1 cellular context compared by ENCODE assay signal in the genomic region with DNA sequence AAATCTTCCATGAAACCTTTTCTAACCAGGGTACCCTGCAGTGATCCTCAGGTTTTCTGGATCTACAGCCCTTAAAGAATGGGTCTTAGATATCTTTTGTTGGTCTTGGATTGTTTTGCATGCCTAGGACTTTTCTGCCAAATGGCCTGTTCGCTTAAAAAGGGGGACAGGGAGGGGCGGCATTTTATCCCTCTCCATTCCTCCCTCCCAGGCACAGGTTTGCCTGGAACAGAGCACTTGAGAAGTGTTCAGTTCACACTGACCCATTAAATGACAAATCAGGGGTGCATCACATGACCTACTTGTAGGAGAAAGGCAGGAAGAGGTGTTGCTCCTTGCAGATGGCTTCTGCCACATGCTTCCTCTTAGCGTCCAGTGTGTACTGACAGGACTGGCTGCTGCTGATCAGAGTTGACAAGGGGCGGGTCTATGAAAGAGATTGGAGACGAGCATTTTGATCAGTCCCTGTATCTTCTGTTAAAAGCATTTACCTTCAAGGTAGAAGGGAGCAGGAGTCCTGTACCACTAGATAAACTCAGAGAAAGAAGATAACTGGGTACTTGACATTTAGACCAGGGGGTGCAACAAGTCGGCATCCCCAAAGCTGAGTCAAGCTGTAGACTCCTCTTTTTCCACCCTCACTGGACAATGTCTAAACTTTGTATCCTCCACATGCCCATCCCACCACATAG.
TF ChIP-seq lines count a peak whose summit lies in the region.

No MANE protein-coding gene starts in this region.

TF ChIP-seq in HepG2, 621 proteins besides CTCF, POLR2A, EP300 and RAD21 (continued from another document and continues in another):
- TF ChIP-seq MAFK (conservative IDR thresholded peaks at IDR 0.05 in 1 of 2, IDR thresholded peaks at IDR 0.05 in 1 of 2; ENCODE audit: low read length in 2 of 2) (no peak), HOXA5 (CRISPR knock-in tag; IDR thresholded peaks at IDR 0.05) (no peak), ZNF446 (CRISPR knock-in tag; IDR thresholded peaks at IDR 0.05) (no peak), ZFYVE20 (CRISPR knock-in tag; IDR thresholded peaks at IDR 0.05; ENCODE audit: borderline replicate concordance, low read depth) (no peak), ZNF780A (CRISPR knock-in tag; IDR thresholded peaks at IDR 0.05) (0 out of 2 replicates have a peak, but pooled peaks have one; percentile 3), GABPB1 (CRISPR knock-in tag; IDR thresholded peaks at IDR 0.05) (no peak), ZNF883 (CRISPR knock-in tag; IDR thresholded peaks at IDR 0.05; ENCODE audit: not compliant biosample characterization) (no peak), ZNF296 (CRISPR knock-in tag; conservative IDR thresholded peaks at IDR 0.05) (no peak), DNMT1 (CRISPR knock-in tag; IDR thresholded peaks at IDR 0.05) (no peak), MEF2D (CRISPR knock-in tag; IDR thresholded peaks at IDR 0.05) (no peak), MTF2 (CRISPR knock-in tag; IDR thresholded peaks at IDR 0.05; ENCODE audit: borderline replicate concordance) (no peak), ZFX (CRISPR knock-in tag; IDR thresholded peaks at IDR 0.05; ENCODE audit: low read depth) (peak; percentile 27), ZNF24 (IDR thresholded peaks at IDR 0.05) (no peak), HES4 (CRISPR knock-in tag; IDR thresholded peaks at IDR 0.05; ENCODE audit: borderline replicate concordance) (no peak), SAP130 (CRISPR knock-in tag; IDR thresholded peaks at IDR 0.05; ENCODE audit: low read depth) (0 out of 2 replicates have a peak, but pooled peaks have one; percentile 17), ZNF367 (CRISPR knock-in tag; IDR thresholded peaks at IDR 0.05; ENCODE audit: borderline replicate concordance) (no peak), SRSF4 (IDR thresholded peaks at IDR 0.05; ENCODE audit: low read depth, low read length, poor library complexity, severe bottlenecking) (no peak), HOXA3 (CRISPR knock-in tag; IDR thresholded peaks at IDR 0.05) (no peak), GZF1 (CRISPR knock-in tag; IDR thresholded peaks at IDR 0.05) (no peak), ZNF792 (CRISPR knock-in tag; IDR thresholded peaks at IDR 0.05) (no peak), ISL2 (CRISPR knock-in tag; IDR thresholded peaks at IDR 0.05) (no peak), ZNF83 (CRISPR knock-in tag; IDR thresholded peaks at IDR 0.05; ENCODE audit: borderline replicate concordance) (no peak), PHF20 (CRISPR knock-in tag; IDR thresholded peaks at IDR 0.05) (no peak), ZBTB20 (CRISPR knock-in tag; IDR thresholded peaks at IDR 0.05; ENCODE audit: borderline replicate concordance, low read depth) (no peak), ZNF251 (CRISPR knock-in tag; IDR thresholded peaks at IDR 0.05) (no peak), IKZF1 (IDR thresholded peaks at IDR 0.05) (no peak), TBX3 (IDR thresholded peaks at IDR 0.05; ENCODE audit: borderline replicate concordance) (no peak)
- TF ChIP-seq, protein P1, sequence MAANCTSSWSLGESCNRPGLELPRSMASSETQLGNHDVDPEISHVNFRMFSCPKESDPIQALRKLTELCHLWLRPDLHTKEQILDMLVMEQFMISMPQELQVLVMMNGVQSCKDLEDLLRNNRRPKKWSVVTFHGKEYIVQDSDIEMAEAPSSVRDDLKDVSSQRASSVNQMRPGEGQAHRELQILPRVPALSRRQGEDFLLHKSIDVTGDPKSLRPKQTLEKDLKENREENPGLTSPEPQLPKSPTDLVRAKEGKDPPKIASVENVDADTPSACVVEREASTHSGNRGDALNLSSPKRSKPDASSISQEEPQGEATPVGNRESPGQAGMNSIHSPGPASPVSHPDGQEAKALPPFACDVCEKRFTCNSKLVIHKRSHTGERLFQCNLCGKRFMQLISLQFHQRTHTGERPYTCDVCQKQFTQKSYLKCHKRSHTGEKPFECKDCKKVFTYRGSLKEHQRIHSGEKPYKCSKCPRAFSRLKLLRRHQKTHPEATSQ (CRISPR knock-in tag; IDR thresholded peaks at IDR 0.05; ENCODE audit: borderline replicate concordance): no peak
- TF ChIP-seq, protein P2, sequence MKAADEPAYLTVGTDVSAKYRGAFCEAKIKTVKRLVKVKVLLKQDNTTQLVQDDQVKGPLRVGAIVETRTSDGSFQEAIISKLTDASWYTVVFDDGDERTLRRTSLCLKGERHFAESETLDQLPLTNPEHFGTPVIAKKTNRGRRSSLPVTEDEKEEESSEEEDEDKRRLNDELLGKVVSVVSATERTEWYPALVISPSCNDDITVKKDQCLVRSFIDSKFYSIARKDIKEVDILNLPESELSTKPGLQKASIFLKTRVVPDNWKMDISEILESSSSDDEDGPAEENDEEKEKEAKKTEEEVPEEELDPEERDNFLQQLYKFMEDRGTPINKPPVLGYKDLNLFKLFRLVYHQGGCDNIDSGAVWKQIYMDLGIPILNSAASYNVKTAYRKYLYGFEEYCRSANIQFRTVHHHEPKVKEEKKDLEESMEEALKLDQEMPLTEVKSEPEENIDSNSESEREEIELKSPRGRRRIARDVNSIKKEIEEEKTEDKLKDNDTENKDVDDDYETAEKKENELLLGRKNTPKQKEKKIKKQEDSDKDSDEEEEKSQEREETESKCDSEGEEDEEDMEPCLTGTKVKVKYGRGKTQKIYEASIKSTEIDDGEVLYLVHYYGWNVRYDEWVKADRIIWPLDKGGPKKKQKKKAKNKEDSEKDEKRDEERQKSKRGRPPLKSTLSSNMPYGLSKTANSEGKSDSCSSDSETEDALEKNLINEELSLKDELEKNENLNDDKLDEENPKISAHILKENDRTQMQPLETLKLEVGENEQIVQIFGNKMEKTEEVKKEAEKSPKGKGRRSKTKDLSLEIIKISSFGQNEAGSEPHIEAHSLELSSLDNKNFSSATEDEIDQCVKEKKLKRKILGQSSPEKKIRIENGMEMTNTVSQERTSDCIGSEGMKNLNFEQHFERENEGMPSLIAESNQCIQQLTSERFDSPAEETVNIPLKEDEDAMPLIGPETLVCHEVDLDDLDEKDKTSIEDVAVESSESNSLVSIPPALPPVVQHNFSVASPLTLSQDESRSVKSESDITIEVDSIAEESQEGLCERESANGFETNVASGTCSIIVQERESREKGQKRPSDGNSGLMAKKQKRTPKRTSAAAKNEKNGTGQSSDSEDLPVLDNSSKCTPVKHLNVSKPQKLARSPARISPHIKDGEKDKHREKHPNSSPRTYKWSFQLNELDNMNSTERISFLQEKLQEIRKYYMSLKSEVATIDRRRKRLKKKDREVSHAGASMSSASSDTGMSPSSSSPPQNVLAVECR (CRISPR knock-in tag; IDR thresholded peaks at IDR 0.05; ENCODE audit: borderline replicate concordance): no peak
- TF ChIP-seq, protein P3, sequence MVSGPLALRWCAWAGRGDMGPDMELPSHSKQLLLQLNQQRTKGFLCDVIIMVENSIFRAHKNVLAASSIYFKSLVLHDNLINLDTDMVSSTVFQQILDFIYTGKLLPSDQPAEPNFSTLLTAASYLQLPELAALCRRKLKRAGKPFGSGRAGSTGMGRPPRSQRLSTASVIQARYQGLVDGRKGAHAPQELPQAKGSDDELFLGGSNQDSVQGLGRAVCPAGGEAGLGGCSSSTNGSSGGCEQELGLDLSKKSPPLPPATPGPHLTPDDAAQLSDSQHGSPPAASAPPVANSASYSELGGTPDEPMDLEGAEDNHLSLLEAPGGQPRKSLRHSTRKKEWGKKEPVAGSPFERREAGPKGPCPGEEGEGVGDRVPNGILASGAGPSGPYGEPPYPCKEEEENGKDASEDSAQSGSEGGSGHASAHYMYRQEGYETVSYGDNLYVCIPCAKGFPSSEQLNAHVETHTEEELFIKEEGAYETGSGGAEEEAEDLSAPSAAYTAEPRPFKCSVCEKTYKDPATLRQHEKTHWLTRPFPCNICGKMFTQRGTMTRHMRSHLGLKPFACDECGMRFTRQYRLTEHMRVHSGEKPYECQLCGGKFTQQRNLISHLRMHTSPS (CRISPR knock-in tag; IDR thresholded peaks at IDR 0.05; ENCODE audit: low read depth): no peak
- TF ChIP-seq, protein P4, sequence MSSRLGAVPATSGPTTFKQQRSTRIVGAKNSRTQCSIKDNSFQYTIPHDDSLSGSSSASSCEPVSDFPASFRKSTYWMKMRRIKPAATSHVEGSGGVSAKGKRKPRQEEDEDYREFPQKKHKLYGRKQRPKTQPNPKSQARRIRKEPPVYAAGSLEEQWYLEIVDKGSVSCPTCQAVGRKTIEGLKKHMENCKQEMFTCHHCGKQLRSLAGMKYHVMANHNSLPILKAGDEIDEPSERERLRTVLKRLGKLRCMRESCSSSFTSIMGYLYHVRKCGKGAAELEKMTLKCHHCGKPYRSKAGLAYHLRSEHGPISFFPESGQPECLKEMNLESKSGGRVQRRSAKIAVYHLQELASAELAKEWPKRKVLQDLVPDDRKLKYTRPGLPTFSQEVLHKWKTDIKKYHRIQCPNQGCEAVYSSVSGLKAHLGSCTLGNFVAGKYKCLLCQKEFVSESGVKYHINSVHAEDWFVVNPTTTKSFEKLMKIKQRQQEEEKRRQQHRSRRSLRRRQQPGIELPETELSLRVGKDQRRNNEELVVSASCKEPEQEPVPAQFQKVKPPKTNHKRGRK (CRISPR knock-in tag; IDR thresholded peaks at IDR 0.05): no peak
- TF ChIP-seq, protein P5, sequence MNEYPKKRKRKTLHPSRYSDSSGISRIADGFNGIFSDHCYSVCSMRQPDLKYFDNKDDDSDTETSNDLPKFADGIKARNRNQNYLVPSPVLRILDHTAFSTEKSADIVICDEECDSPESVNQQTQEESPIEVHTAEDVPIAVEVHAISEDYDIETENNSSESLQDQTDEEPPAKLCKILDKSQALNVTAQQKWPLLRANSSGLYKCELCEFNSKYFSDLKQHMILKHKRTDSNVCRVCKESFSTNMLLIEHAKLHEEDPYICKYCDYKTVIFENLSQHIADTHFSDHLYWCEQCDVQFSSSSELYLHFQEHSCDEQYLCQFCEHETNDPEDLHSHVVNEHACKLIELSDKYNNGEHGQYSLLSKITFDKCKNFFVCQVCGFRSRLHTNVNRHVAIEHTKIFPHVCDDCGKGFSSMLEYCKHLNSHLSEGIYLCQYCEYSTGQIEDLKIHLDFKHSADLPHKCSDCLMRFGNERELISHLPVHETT (CRISPR knock-in tag; conservative IDR thresholded peaks at IDR 0.05): no peak
- TF ChIP-seq, protein P6, sequence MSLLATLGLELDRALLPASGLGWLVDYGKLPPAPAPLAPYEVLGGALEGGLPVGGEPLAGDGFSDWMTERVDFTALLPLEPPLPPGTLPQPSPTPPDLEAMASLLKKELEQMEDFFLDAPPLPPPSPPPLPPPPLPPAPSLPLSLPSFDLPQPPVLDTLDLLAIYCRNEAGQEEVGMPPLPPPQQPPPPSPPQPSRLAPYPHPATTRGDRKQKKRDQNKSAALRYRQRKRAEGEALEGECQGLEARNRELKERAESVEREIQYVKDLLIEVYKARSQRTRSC (CRISPR knock-in tag; IDR thresholded peaks at IDR 0.05; ENCODE audit: low read depth): no peak
- TF ChIP-seq, protein P7, sequence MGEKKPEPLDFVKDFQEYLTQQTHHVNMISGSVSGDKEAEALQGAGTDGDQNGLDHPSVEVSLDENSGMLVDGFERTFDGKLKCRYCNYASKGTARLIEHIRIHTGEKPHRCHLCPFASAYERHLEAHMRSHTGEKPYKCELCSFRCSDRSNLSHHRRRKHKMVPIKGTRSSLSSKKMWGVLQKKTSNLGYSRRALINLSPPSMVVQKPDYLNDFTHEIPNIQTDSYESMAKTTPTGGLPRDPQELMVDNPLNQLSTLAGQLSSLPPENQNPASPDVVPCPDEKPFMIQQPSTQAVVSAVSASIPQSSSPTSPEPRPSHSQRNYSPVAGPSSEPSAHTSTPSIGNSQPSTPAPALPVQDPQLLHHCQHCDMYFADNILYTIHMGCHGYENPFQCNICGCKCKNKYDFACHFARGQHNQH (CRISPR knock-in tag; IDR thresholded peaks at IDR 0.05): no peak
- TF ChIP-seq, protein P8, sequence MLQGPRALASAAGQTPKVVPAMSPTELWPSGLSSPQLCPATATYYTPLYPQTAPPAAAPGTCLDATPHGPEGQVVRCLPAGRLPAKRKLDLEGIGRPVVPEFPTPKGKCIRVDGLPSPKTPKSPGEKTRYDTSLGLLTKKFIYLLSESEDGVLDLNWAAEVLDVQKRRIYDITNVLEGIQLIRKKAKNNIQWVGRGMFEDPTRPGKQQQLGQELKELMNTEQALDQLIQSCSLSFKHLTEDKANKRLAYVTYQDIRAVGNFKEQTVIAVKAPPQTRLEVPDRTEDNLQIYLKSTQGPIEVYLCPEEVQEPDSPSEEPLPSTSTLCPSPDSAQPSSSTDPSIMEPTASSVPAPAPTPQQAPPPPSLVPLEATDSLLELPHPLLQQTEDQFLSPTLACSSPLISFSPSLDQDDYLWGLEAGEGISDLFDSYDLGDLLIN (CRISPR knock-in tag; IDR thresholded peaks at IDR 0.05; ENCODE audit: borderline replicate concordance): no peak
- TF ChIP-seq, protein P9, sequence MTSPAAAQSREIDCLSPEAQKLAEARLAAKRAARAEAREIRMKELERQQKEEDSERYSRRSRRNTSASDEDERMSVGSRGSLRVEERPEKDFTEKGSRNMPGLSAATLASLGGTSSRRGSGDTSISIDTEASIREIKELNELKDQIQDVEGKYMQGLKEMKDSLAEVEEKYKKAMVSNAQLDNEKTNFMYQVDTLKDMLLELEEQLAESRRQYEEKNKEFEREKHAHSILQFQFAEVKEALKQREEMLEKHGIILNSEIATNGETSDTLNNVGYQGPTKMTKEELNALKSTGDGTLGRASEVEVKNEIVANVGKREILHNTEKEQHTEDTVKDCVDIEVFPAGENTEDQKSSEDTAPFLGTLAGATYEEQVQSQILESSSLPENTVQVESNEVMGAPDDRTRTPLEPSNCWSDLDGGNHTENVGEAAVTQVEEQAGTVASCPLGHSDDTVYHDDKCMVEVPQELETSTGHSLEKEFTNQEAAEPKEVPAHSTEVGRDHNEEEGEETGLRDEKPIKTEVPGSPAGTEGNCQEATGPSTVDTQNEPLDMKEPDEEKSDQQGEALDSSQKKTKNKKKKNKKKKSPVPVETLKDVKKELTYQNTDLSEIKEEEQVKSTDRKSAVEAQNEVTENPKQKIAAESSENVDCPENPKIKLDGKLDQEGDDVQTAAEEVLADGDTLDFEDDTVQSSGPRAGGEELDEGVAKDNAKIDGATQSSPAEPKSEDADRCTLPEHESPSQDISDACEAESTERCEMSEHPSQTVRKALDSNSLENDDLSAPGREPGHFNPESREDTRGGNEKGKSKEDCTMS (CRISPR knock-in tag; conservative IDR thresholded peaks at IDR 0.05): no peak
- TF ChIP-seq, protein P10, sequence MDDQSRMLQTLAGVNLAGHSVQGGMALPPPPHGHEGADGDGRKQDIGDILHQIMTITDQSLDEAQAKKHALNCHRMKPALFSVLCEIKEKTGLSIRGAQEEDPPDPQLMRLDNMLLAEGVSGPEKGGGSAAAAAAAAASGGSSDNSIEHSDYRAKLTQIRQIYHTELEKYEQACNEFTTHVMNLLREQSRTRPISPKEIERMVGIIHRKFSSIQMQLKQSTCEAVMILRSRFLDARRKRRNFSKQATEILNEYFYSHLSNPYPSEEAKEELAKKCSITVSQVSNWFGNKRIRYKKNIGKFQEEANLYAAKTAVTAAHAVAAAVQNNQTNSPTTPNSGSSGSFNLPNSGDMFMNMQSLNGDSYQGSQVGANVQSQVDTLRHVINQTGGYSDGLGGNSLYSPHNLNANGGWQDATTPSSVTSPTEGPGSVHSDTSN (CRISPR knock-in tag; IDR thresholded peaks at IDR 0.05; ENCODE audit: borderline replicate concordance): no peak
- TF ChIP-seq, protein P11, sequence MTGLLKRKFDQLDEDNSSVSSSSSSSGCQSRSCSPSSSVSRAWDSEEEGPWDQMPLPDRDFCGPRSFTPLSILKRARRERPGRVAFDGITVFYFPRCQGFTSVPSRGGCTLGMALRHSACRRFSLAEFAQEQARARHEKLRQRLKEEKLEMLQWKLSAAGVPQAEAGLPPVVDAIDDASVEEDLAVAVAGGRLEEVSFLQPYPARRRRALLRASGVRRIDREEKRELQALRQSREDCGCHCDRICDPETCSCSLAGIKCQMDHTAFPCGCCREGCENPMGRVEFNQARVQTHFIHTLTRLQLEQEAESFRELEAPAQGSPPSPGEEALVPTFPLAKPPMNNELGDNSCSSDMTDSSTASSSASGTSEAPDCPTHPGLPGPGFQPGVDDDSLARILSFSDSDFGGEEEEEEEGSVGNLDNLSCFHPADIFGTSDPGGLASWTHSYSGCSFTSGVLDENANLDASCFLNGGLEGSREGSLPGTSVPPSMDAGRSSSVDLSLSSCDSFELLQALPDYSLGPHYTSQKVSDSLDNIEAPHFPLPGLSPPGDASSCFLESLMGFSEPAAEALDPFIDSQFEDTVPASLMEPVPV (CRISPR knock-in tag; IDR thresholded peaks at IDR 0.05): no peak
